9 cellular contexts compared by ENCODE assay signal in the genomic region with DNA sequence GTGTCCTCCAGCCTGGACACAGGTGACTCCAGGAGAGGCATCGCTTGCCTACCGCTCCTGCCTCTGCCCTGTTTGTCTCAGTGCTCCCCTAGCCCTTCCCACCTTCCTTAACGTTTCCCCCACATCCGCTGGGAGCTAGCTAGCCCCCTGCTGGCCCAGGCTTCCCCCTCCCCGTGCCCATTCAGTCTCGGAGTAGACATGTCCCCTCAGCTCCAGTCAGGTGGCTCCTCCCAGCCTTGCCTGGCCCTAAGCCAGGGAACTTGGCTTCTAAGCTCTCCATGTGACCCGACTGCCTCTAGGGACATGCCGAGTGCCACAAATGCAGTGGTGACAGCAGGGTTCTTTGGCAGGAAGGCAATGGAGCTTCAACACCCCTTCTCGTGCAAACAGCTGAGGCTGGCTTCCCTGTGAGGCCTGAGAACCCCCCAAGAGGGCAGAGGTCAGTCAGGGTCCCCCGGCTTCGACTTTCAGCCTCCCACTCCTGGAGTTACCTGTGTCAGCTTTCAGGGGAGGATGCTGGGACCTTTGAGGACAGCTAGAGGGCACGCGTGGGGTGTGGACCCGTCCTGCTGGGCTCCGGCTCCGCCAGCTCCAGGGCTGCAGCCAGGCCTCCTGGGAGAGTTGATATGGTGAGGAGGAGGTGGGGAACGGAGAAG.
DNase-seq lines count a peak whose midpoint lies in the region; ATAC-seq and TF ChIP-seq lines count a peak whose summit lies in the region.
"Had no signal": no experiment of that assay in that cellular context is flagged by ENCODE, and none has a peak within 500 bp of the region (broad histone marks: within the 10 kb centered on the region; RNA-seq: fewer than 3 reads in every experiment).

No MANE protein-coding gene starts in this region.

- H3K36me3 Mint-ChIP-seq in nephron progenitor cell (ENCODE audit: low read depth), result peaks cover 3% of the 10 kb centered on the region

- H3K4me3 ChIP-seq in astrocyte of the cerebellum (ENCODE audit: low read depth, low read length), result no peak overlapping the region

- TF ChIP-seq CTCF in astrocyte of the cerebellum (IDR thresholded peaks at IDR 0.05; ENCODE audit: low read depth, low read length, missing control alignments) (peak; percentile 1), nephron progenitor cell (IDR thresholded peaks at IDR 0.05) (no peak), GM13977 (IDR thresholded peaks at IDR 0.05; ENCODE audit: extremely low read depth, insufficient read depth, missing control alignments) (no peak)

- in situ Hi-C loops in astrocyte of the cerebellum (cut with HindIII; ENCODE audit: low sequenced_read_pairs), result no loop called here
- in situ Hi-C loops in GM13977 (cut with MboI; ENCODE audit: low pct_unique_long_range_greater_than_20kb, low sequenced_read_pairs, unreplicated experiment), result no loop called here

- no peak for ATAC-seq in HG02973 (IDR thresholded peaks at IDR 0.05; ENCODE audit: unreplicated experiment)

- peaks cover 6% of the 10 kb centered on the region for H3K27me3 Mint-ChIP-seq in nephron progenitor cell (ENCODE audit: low read depth, poor library complexity)
- H3K27me3 Mint-ChIP-seq: stimulated activated naive CD8-positive, alpha-beta T cell treated with anti-CD3 and anti-CD28 coated beads, Interleukin-15, Interleukin-2, amounts not matched to agents 100 ng/mL and 50 ng/mL, for 24 hours had no signal

- peaks cover 57% of the 10 kb centered on the region for H3K4me1 Mint-ChIP-seq in nephron progenitor cell

- DNase-seq in DMS79 treated with DMSO at 0.1 percent for 48 hours (lab: John Stamatoyannopoulos, UW) (peak; percentile 94), NCI-H1694 (lab: John Stamatoyannopoulos, UW) (peak; percentile 97), astrocyte of the cerebellum (ENCODE audit: low read depth) (no peak), nephron progenitor cell (no peak), NOMO-1 treated with dmso at 0.1 percent for 144 hours (lab: John Stamatoyannopoulos, UW; ENCODE audit: unreplicated experiment) (no peak), GM13977 (ENCODE audit: low spot score) (no peak)
- DNase-seq in activated CD4-positive, alpha-beta T cell treated with anti-CD3 and anti-CD28 coated beads, Interleukin-2, amount 50 U/mL, for 1 hour, result no peak

- H3K9me3 Mint-ChIP-seq in nephron progenitor cell, result no peaks in the 10 kb centered on the region
- H3K9me3 Mint-ChIP-seq: stimulated activated naive CD8-positive, alpha-beta T cell treated with anti-CD3 and anti-CD28 coated beads, Interleukin-15, Interleukin-2, amounts not matched to agents 100 ng/mL and 50 ng/mL, for 24 hours had no signal

- peak overlapping the region; percentile 36 for H3K4me3 Mint-ChIP-seq in nephron progenitor cell
- H3K4me3 Mint-ChIP-seq: stimulated activated naive CD8-positive, alpha-beta T cell treated with anti-CD3 and anti-CD28 coated beads, Interleukin-15, Interleukin-2, amounts not matched to agents 100 ng/mL and 50 ng/mL, for 24 hours had no signal

- H3K27ac Mint-ChIP-seq in nephron progenitor cell, result no peak overlapping the region
- H3K27ac Mint-ChIP-seq: stimulated activated naive CD8-positive, alpha-beta T cell treated with anti-CD3 and anti-CD28 coated beads, Interleukin-15, Interleukin-2, amounts not matched to agents 100 ng/mL and 50 ng/mL, for 24 hours had no signal

Comparison
In these comparisons a context has a peak if more than half of its experiments do, and no peak if none do; other contexts are left out.
1. DNase-seq: peak in DMS79 treated with DMSO at 0.1 percent for 48 hours (single experiment) and NCI-H1694 (single experiment); none in astrocyte of the cerebellum (single experiment), nephron progenitor cell (single experiment), NOMO-1 treated with dmso at 0.1 percent for 144 hours (single experiment), activated CD4-positive, alpha-beta T cell treated with anti-CD3 and anti-CD28 coated beads, Interleukin-2, amount 50 U/mL, for 1 hour (single experiment) and GM13977 (single experiment).